1 cellular context compared by ENCODE assay signal in genomic region chr1:154503898-154504297, GRCh38.
TF ChIP-seq lines count a peak whose summit lies in the region.

No MANE protein-coding gene starts in this region.

TF ChIP-seq in IMR-90, 13 proteins besides CTCF, POLR2A, EP300 and RAD21:
- TF ChIP-seq MAFK (IDR thresholded peaks at IDR 0.05; ENCODE audit: low read depth, low read length) (peak; percentile 43), CHD1 (IDR thresholded peaks at IDR 0.05; ENCODE audit: low read depth, low read length) (no peak), RCOR1 (IDR thresholded peaks at IDR 0.05; ENCODE audit: insufficient replicate concordance, low read length) (no peak), ELK1 (IDR thresholded peaks at IDR 0.05; ENCODE audit: borderline replicate concordance, low read depth, low read length) (no peak), BHLHE40 (IDR thresholded peaks at IDR 0.05; ENCODE audit: low read depth, low read length) (no peak)
TF ChIP-seq in IMR-90: peak in this region for 1.
